ENCODE assay signal across 16 cellular contexts in genomic region chr9:130299785-130300615, GRCh38. TPM values are rescaled to one million over a fixed set of nuclear protein-coding genes. Genes with fewer than 3 reads are reported as not detected.
DNase-seq lines count a peak whose midpoint lies in the region; ATAC-seq and TF ChIP-seq lines count a peak whose summit lies in the region.
"Had no signal": no experiment of that assay in that cellular context is flagged by ENCODE, and none has a peak within 500 bp of the region (broad histone marks: within the 10 kb centered on the region; RNA-seq: fewer than 3 reads in every experiment).

No MANE protein-coding gene starts in this region.

- no peak overlapping the region for H3K56ac ChIP-seq in mesendoderm (ENCODE audit: low read length)

- WGBS in right cardiac atrium: 74% methylated on average over 4 of the region's 4 CpGs
- WGBS in mesendoderm (ENCODE audit: extremely low coverage, insufficient coverage, low lambda C conversion rate): no CpG with 5 or more reads among the region's 4 CpGs

- no peaks in the 10 kb centered on the region for H3K9me3 ChIP-seq in right cardiac atrium (ENCODE audit: control insufficient read depth, low read length)
- H3K9me3 ChIP-seq: BLaER1 treated with 17β-estradiol and CSF1 and Interleukin-3, amounts not matched to agents 10 nM and 100 nM had no signal

- H3K36me3 ChIP-seq in rectal smooth muscle tissue (ENCODE audit: control insufficient read depth, insufficient read depth, low read length): peaks cover 5% of the 10 kb centered on the region
- H3K36me3 ChIP-seq in mesendoderm (ENCODE audit: control insufficient read depth, insufficient read depth, low read length): no peaks in the 10 kb centered on the region
- H3K36me3 ChIP-seq: BLaER1 treated with 17β-estradiol and CSF1 and Interleukin-3, amounts not matched to agents 10 nM and 100 nM had no signal

- H2BK15ac ChIP-seq in mesendoderm (replicated peaks; ENCODE audit: low read depth): no peak overlapping the region

- no peak overlapping the region for H4K8ac ChIP-seq in mesendoderm (ENCODE audit: low read depth, low read length)

- no peak overlapping the region for H2BK5ac ChIP-seq in mesendoderm (ENCODE audit: low read length)

- no peak for TF ChIP-seq CTCF in fibroblast of mammary gland (conservative IDR thresholded peaks at IDR 0.05; ENCODE audit: control insufficient read depth, insufficient read depth, low read depth, low read length)

- no peaks in the 10 kb centered on the region for H3K79me2 ChIP-seq in mesendoderm (ENCODE audit: control insufficient read depth, insufficient read depth, low read length)

- H3K27ac ChIP-seq in right cardiac atrium (ENCODE audit: low read length): no peak overlapping the region
- H3K27ac ChIP-seq in rectal smooth muscle tissue (ENCODE audit: low read depth, low read length): peak overlapping the region; percentile 80
- H3K27ac ChIP-seq in mesendoderm (ENCODE audit: low read depth, low read length): no peak overlapping the region
- H3K27ac ChIP-seq: BLaER1 treated with 17β-estradiol and CSF1 and Interleukin-3, amounts not matched to agents 10 nM and 100 nM had no signal

- no peak overlapping the region for H2BK120ac ChIP-seq in mesendoderm (ENCODE audit: low read depth, low read length)

- H2AK5ac ChIP-seq in mesendoderm (ENCODE audit: low read length): no peak overlapping the region

- no peaks in the 10 kb centered on the region for H3K79me1 ChIP-seq in mesendoderm (ENCODE audit: low read length)

- ATAC-seq in right cardiac atrium: no peak
- ATAC-seq in esophagus mucosa: no peak

- H3K18ac ChIP-seq in mesendoderm (ENCODE audit: low read length): no peak overlapping the region

- H3K4me1 ChIP-seq in right cardiac atrium (ENCODE audit: control insufficient read depth, insufficient read depth, low read length) (no peaks in the 10 kb centered on the region), rectal smooth muscle tissue (ENCODE audit: control insufficient read depth, insufficient read depth, low read length) (peaks cover 36% of the 10 kb centered on the region), mesendoderm (ENCODE audit: control insufficient read depth, low read depth, low read length) (no peaks in the 10 kb centered on the region)

- no peak overlapping the region for H3K4ac ChIP-seq in mesendoderm (ENCODE audit: low read depth, low read length)

- H3K23ac ChIP-seq in mesendoderm (ENCODE audit: low read length): no peak overlapping the region

- H3K27me3 ChIP-seq in right cardiac atrium (ENCODE audit: control insufficient read depth, insufficient read depth): no peaks in the 10 kb centered on the region
- H3K27me3 ChIP-seq in rectal smooth muscle tissue (ENCODE audit: control insufficient read depth, insufficient read depth, low read length): no peaks in the 10 kb centered on the region
- H3K27me3 ChIP-seq in mesendoderm (ENCODE audit: insufficient read depth, low read length, poor library complexity): no peaks in the 10 kb centered on the region

- H3K9ac ChIP-seq in rectal smooth muscle tissue (ENCODE audit: low read length) (no peak overlapping the region), mesendoderm (ENCODE audit: low read length) (no peak overlapping the region)
- H3K9ac ChIP-seq: BLaER1 treated with 17β-estradiol and CSF1 and Interleukin-3, amounts not matched to agents 10 nM and 100 nM had no signal

- H4K5ac ChIP-seq in mesendoderm (ENCODE audit: low read length): no peak overlapping the region

- intact Hi-C loops in right cardiac atrium (cut with DNase I): no loop called here
- intact Hi-C loops in cardiac septum (cut with DNase I): no loop called here

- DNase-seq in right cardiac atrium: peak in 2 of 3 donors; percentile 3 to 25
- no peak for DNase-seq in cardiac septum (ENCODE audit: low spot score)
- peak; percentile 43 for DNase-seq in fibroblast of mammary gland (ENCODE audit: low read depth)
- DNase-seq in putamen (ENCODE audit: low spot score): no peak
- DNase-seq in mesendoderm: no peak
- DNase-seq: CD8-positive, alpha-beta memory T cell; KG1; MV-4-11; NCI-H1694 treated with DMSO at 0.1 percent for 48 hours; NCI-H510A; NCI-H774; OCI-M1; SHP77 treated with DMSO at 0.1 percent for 48 hours had no signal

- no peak overlapping the region for H3K4me3 ChIP-seq in right cardiac atrium (ENCODE audit: low read length)
- no peak overlapping the region for H3K4me3 ChIP-seq in fibroblast of mammary gland (ENCODE audit: control insufficient read depth, low read depth, low read length)
- no peak overlapping the region for H3K4me3 ChIP-seq in rectal smooth muscle tissue (ENCODE audit: low read length)
- H3K4me3 ChIP-seq in mesendoderm (ENCODE audit: low read length): no peak overlapping the region
- H3K4me3 ChIP-seq: BLaER1 treated with 17β-estradiol and CSF1 and Interleukin-3, amounts not matched to agents 10 nM and 100 nM had no signal

- H3K4me2 ChIP-seq in mesendoderm (ENCODE audit: low read length): no peak overlapping the region
- H3K4me2 ChIP-seq: BLaER1 treated with 17β-estradiol and CSF1 and Interleukin-3, amounts not matched to agents 10 nM and 100 nM had no signal

RNA-seq across cellular contexts. Expression of gene HMCN2, which starts 34.4 kb away (rescaled TPM):
- total RNA-seq in right cardiac atrium (1 to 10 TPM; 2.3 to 5.1 (median 3.9) TPM), cardiac septum (5.3 TPM), esophagus mucosa (1.6 TPM)
- polyA plus RNA-seq in right cardiac atrium: 6.1 TPM
- 0.46 TPM for polyA plus RNA-seq in mesendoderm (2013, experiment 1 of 2)
- polyA plus RNA-seq in mesendoderm (2013, experiment 2 of 2): 0.57 TPM
- total RNA-seq: CD8-positive, alpha-beta memory T cell had no signal
- polyA plus RNA-seq: CD8-positive, alpha-beta memory T cell had no signal

Comparison
In these comparisons a context has a peak if more than half of its experiments do, and no peak if none do; other contexts are left out.
1. DNase-seq: peak in right cardiac atrium (2 of 3) and fibroblast of mammary gland (single experiment); none in cardiac septum (single experiment), putamen (single experiment) and mesendoderm (single experiment).